In genomic region chr5:84059672-84060071, GRCh38 we compare ENCODE assay signal across 25 cellular contexts.
"Had no signal": no experiment of that assay in that cellular context is flagged by ENCODE, and none has a peak within 500 bp of the region (broad histone marks: within the 10 kb centered on the region; RNA-seq: fewer than 3 reads in every experiment).

No MANE protein-coding gene starts in this region.

- H3K36me3 ChIP-seq: left ventricle myocardium inferior, sigmoid colon, suprapubic skin, upper lobe of right lung had no signal

- H3K9me3 ChIP-seq: esophagus squamous epithelium, left ventricle myocardium inferior, sigmoid colon, suprapubic skin, tibial artery, upper lobe of right lung had no signal

- H3K4me3 ChIP-seq: esophagus squamous epithelium, left ventricle myocardium inferior, lung, sigmoid colon, smooth muscle cell, suprapubic skin, tibial artery, upper lobe of right lung had no signal

- H3K27me3 Mint-ChIP-seq: activated CD4-positive, alpha-beta memory T cell treated with anti-CD3 and anti-CD28 coated beads, Interleukin-2, amount 10 ng/mL, durations not matched to agents 7 days and 5 days; activated CD4-positive, alpha-beta T cell treated with anti-CD3 and anti-CD28 coated beads, Interleukin-2, amount 10 ng/mL, durations not matched to agents 7 days and 5 days; activated T-helper 17 cell treated with anti-CD3 and anti-CD28 coated beads, Interleukin-2, amount 50 U/mL, for 72 hours had no signal

- H3K4me1 ChIP-seq: esophagus squamous epithelium, left ventricle myocardium inferior, sigmoid colon, suprapubic skin, tibial artery, upper lobe of right lung had no signal

- H3K4me3 Mint-ChIP-seq: activated CD4-positive, alpha-beta memory T cell treated with anti-CD3 and anti-CD28 coated beads, Interleukin-2, amount 10 ng/mL, durations not matched to agents 7 days and 5 days; activated CD4-positive, alpha-beta T cell treated with anti-CD3 and anti-CD28 coated beads, Interleukin-2, amount 10 ng/mL, durations not matched to agents 7 days and 5 days; activated T-cell treated with anti-CD3 and anti-CD28 coated beads, Interleukin-2, amount 50 U/mL, for 4 hours; activated T-helper 17 cell treated with anti-CD3 and anti-CD28 coated beads, Interleukin-2, amount 50 U/mL, for 72 hours; endodermal cell; nephron had no signal

- H3K4me1 Mint-ChIP-seq: activated CD4-positive, alpha-beta memory T cell treated with anti-CD3 and anti-CD28 coated beads, Interleukin-2, amount 10 ng/mL, durations not matched to agents 7 days and 5 days; activated CD4-positive, alpha-beta T cell treated with anti-CD3 and anti-CD28 coated beads, Interleukin-2, amount 10 ng/mL, durations not matched to agents 7 days and 5 days; activated T-helper 17 cell treated with anti-CD3 and anti-CD28 coated beads, Interleukin-2, amount 50 U/mL, for 72 hours; endodermal cell; nephron had no signal

- ATAC-seq: activated T-cell treated with anti-CD3 and anti-CD28 coated beads, Interleukin-2, amount 50 U/mL, for 4 hours; activated T-helper 17 cell treated with anti-CD3 and anti-CD28 coated beads, Interleukin-2, amount 50 U/mL, for 72 hours; upper lobe of right lung had no signal

- H3K4me2 ChIP-seq: smooth muscle cell had no signal

- H3K27ac ChIP-seq: brain microvascular endothelial cell, esophagus squamous epithelium, left ventricle myocardium inferior, sigmoid colon, suprapubic skin, tibial artery, upper lobe of right lung had no signal

- H3K27ac Mint-ChIP-seq: activated CD4-positive, alpha-beta memory T cell treated with anti-CD3 and anti-CD28 coated beads, Interleukin-2, amount 10 ng/mL, durations not matched to agents 7 days and 5 days; activated CD4-positive, alpha-beta T cell treated with anti-CD3 and anti-CD28 coated beads, Interleukin-2, amount 10 ng/mL, durations not matched to agents 7 days and 5 days; activated T-helper 17 cell treated with anti-CD3 and anti-CD28 coated beads, Interleukin-2, amount 50 U/mL, for 72 hours; endodermal cell; nephron had no signal

- DNase-seq: activated CD4-positive, alpha-beta memory T cell treated with anti-CD3 and anti-CD28 coated beads, Interleukin-2, amount 10 ng/mL, durations not matched to agents 7 days and 5 days; activated CD4-positive, alpha-beta T cell treated with anti-CD3 and anti-CD28 coated beads for 1 hour; activated CD4-positive, alpha-beta T cell treated with anti-CD3 and anti-CD28 coated beads, Interleukin-2, amount 10 ng/mL, durations not matched to agents 7 days and 5 days; activated gamma-delta T cell treated with Interleukin-2 at 50 U/mL for 16 hours; activated naive CD4-positive, alpha-beta T cell treated with anti-CD3 and anti-CD28 coated beads, Interleukin-2, amount 50 U/mL, for 16 hours; activated T-cell treated with anti-CD3 and anti-CD28 coated beads, Interleukin-2, amount 50 U/mL, for 4 hours; amniotic stem cell; brain microvascular endothelial cell; caudate nucleus; endodermal cell; esophagus squamous epithelium; left ventricle myocardium inferior; retina; sigmoid colon; stimulated activated CD4-positive, alpha-beta T cell treated with anti-CD3 and anti-CD28 coated beads, Interleukin-15, amount 100 ng/mL, for 24 hours; stimulated activated CD4-positive, alpha-beta T cell treated with anti-CD3 and anti-CD28 coated beads, Interleukin-2, amount 100 ng/mL, for 24 hours; stimulated activated naive CD4-positive, alpha-beta T cell; T-helper 2 cell; tibial artery; upper lobe of right lung had no signal

- H3K27me3 ChIP-seq: brain microvascular endothelial cell, esophagus squamous epithelium, sigmoid colon, suprapubic skin, tibial artery, upper lobe of right lung had no signal

- H3K9me3 Mint-ChIP-seq: activated CD4-positive, alpha-beta memory T cell treated with anti-CD3 and anti-CD28 coated beads, Interleukin-2, amount 10 ng/mL, durations not matched to agents 7 days and 5 days; activated CD4-positive, alpha-beta T cell treated with anti-CD3 and anti-CD28 coated beads, Interleukin-2, amount 10 ng/mL, durations not matched to agents 7 days and 5 days; activated T-cell treated with anti-CD3 and anti-CD28 coated beads, Interleukin-2, amount 50 U/mL, for 4 hours; activated T-helper 17 cell treated with anti-CD3 and anti-CD28 coated beads, Interleukin-2, amount 50 U/mL, for 72 hours; endodermal cell; nephron had no signal
